1 cellular context compared by ENCODE assay signal in genomic region chr15:42920281-42921048, GRCh38.
TF ChIP-seq lines count a peak whose summit lies in the region.

TSS of gene TTBK2 (minus strand) at chr15:42920778. CDS start at chr15:42878617, 42,161 bp downstream.

TF ChIP-seq in HepG2, 621 proteins besides CTCF, POLR2A, EP300 and RAD21 (continued from another document and continues in another):
- TF ChIP-seq THAP9 (CRISPR knock-in tag; IDR thresholded peaks at IDR 0.05; ENCODE audit: borderline replicate concordance): peak; percentile 69; the same call in 1 of the 2 replicates
- peak; percentile 87 for TF ChIP-seq CREB1 (IDR thresholded peaks at IDR 0.05)
- TF ChIP-seq CREB1 (CRISPR knock-in tag; IDR thresholded peaks at IDR 0.05): peak; percentile 90
- TF ChIP-seq NFATC3 (CRISPR knock-in tag; IDR thresholded peaks at IDR 0.05): no peak
- TF ChIP-seq ZFP90 (CRISPR knock-in tag; IDR thresholded peaks at IDR 0.05; ENCODE audit: borderline replicate concordance): peak; percentile 32; the same call in 1 of the 2 replicates
- no peak for TF ChIP-seq ZNF674 (CRISPR knock-in tag; IDR thresholded peaks at IDR 0.05; ENCODE audit: low read depth)
- no peak for TF ChIP-seq TMF1 (CRISPR knock-in tag; IDR thresholded peaks at IDR 0.05; ENCODE audit: low read depth)
- TF ChIP-seq PITX1 (CRISPR knock-in tag; IDR thresholded peaks at IDR 0.05): 0 out of 2 replicates have a peak, but pooled peaks have one; percentile 27
- no peak for TF ChIP-seq REXO4 (CRISPR knock-in tag; IDR thresholded peaks at IDR 0.05; ENCODE audit: borderline replicate concordance)
- TF ChIP-seq ZBTB38 (CRISPR knock-in tag; IDR thresholded peaks at IDR 0.05): no peak
- no peak for TF ChIP-seq ZBTB49 (CRISPR knock-in tag; IDR thresholded peaks at IDR 0.05; ENCODE audit: borderline replicate concordance)
- TF ChIP-seq RORA (CRISPR knock-in tag; IDR thresholded peaks at IDR 0.05): no peak
- TF ChIP-seq ZNF740 (CRISPR knock-in tag; IDR thresholded peaks at IDR 0.05): no peak; the same call in 1 of the 2 replicates
- TF ChIP-seq ZFYVE20 (CRISPR knock-in tag; IDR thresholded peaks at IDR 0.05; ENCODE audit: borderline replicate concordance, low read depth): no peak
- TF ChIP-seq ZNF720 (CRISPR knock-in tag; IDR thresholded peaks at IDR 0.05): no peak
- TF ChIP-seq EEA1 (CRISPR knock-in tag; IDR thresholded peaks at IDR 0.05; ENCODE audit: borderline replicate concordance): no peak
- no peak for TF ChIP-seq ZNF609 (CRISPR knock-in tag; IDR thresholded peaks at IDR 0.05; ENCODE audit: borderline replicate concordance)
- TF ChIP-seq NFRKB (IDR thresholded peaks at IDR 0.05): no peak
- no peak for TF ChIP-seq ZNF792 (CRISPR knock-in tag; IDR thresholded peaks at IDR 0.05)
- TF ChIP-seq MBD4 (IDR thresholded peaks at IDR 0.05; ENCODE audit: borderline replicate concordance, low read length): no peak
- no peak for TF ChIP-seq PHB2 (IDR thresholded peaks at IDR 0.05; ENCODE audit: partially characterized antibody)
- TF ChIP-seq KAT8 (CRISPR knock-in tag; IDR thresholded peaks at IDR 0.05): peak; percentile 60
- TF ChIP-seq POLR2AphosphoS5 (IDR thresholded peaks at IDR 0.05; ENCODE audit: low read depth, low read length): peak; percentile 72
- peak; percentile 61 to 68; a peak in 3 of 4 replicates for TF ChIP-seq HMGXB4 (CRISPR knock-in tag; IDR thresholded peaks at IDR 0.05; ENCODE audit: borderline replicate concordance in 1 of 2, low read depth in 1 of 2)
- TF ChIP-seq ZNF724P (CRISPR knock-in tag; IDR thresholded peaks at IDR 0.05; ENCODE audit: borderline replicate concordance): no peak
- TF ChIP-seq KDM5A (IDR thresholded peaks at IDR 0.05; ENCODE audit: borderline replicate concordance, low read length): no peak; the same call in 1 of the 2 replicates
- no peak; the same call in 1 of the 2 replicates for TF ChIP-seq RFX5 (IDR thresholded peaks at IDR 0.05; ENCODE audit: low read depth, low read length)
- TF ChIP-seq ZNF354B (CRISPR knock-in tag; IDR thresholded peaks at IDR 0.05): no peak
- no peak for TF ChIP-seq SMARCE1 (IDR thresholded peaks at IDR 0.05; ENCODE audit: borderline replicate concordance)
- TF ChIP-seq ZNF503 (CRISPR knock-in tag; IDR thresholded peaks at IDR 0.05): no peak
- no peak for TF ChIP-seq GABPA (IDR thresholded peaks at IDR 0.05; ENCODE audit: low read depth, low read length)
- TF ChIP-seq GABPA (CRISPR knock-in tag; IDR thresholded peaks at IDR 0.05; ENCODE audit: low read depth): peak; percentile 70
- no peak for TF ChIP-seq PAWR (CRISPR knock-in tag; IDR thresholded peaks at IDR 0.05; ENCODE audit: borderline replicate concordance)
- TF ChIP-seq BATF2 (CRISPR knock-in tag; IDR thresholded peaks at IDR 0.05): no peak
- TF ChIP-seq ZFP36 (IDR thresholded peaks at IDR 0.05; ENCODE audit: borderline replicate concordance, low read depth, low read length, partially characterized antibody): no peak
- no peak for TF ChIP-seq ARHGAP35 (CRISPR knock-in tag; IDR thresholded peaks at IDR 0.05; ENCODE audit: borderline replicate concordance)
- no peak; the same call in 1 of the 2 replicates for TF ChIP-seq CSRNP1 (CRISPR knock-in tag; IDR thresholded peaks at IDR 0.05)
- TF ChIP-seq STAT5B (CRISPR knock-in tag; IDR thresholded peaks at IDR 0.05): no peak
- no peak for TF ChIP-seq TBL1XR1 (IDR thresholded peaks at IDR 0.05; ENCODE audit: borderline replicate concordance, low read length, partially characterized antibody)
- no peak for TF ChIP-seq ZBTB4 (CRISPR knock-in tag; IDR thresholded peaks at IDR 0.05; ENCODE audit: borderline replicate concordance)
- TF ChIP-seq PAX8 (CRISPR knock-in tag; IDR thresholded peaks at IDR 0.05; ENCODE audit: borderline replicate concordance): no peak
